ENCODE assay signal across 22 cellular contexts in the genomic region with DNA sequence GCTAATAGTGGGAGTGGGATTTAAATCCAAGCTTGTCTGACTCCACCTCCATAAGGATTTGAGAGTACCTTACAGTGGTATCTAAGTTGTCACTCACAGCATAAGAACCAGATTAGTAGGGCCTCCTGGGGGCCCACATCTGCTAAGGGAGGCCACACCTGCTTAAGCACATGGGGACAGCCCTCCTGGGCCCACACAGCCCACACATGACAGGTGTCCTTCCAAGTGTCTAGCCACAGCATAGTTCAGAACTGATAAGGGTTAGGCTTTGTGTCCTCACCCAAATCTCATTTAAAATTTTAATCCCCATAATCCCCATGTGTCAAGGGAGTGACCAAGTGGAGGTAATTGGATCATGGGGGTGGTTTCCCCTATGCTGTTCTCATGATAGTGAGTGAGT.
"Had no signal": no experiment of that assay in that cellular context is flagged by ENCODE, and none has a peak within 500 bp of the region (broad histone marks: within the 10 kb centered on the region; RNA-seq: fewer than 3 reads in every experiment).

No MANE protein-coding gene starts in this region.

- H3K4me1 ChIP-seq: breast epithelium, sigmoid colon, upper lobe of right lung had no signal

- H3K36me3 ChIP-seq: breast epithelium, heart left ventricle, sigmoid colon, suprapubic skin, upper lobe of right lung had no signal

- H3K4me3 Mint-ChIP-seq: activated naive CD8-positive, alpha-beta T cell; nephron had no signal

- H3K36me3 Mint-ChIP-seq: activated naive CD8-positive, alpha-beta T cell had no signal

- H3K27ac ChIP-seq: breast epithelium, heart left ventricle, sigmoid colon, suprapubic skin, upper lobe of right lung had no signal

- H3K27me3 ChIP-seq: breast epithelium, heart left ventricle, sigmoid colon, suprapubic skin had no signal

- DNase-seq: activated CD4-positive, alpha-beta T cell treated with anti-CD3 and anti-CD28 coated beads, Interleukin-2, amount 50 U/mL, for 48 hours; activated CD4-positive, CD25-positive, alpha-beta regulatory T cell treated with anti-CD3 and anti-CD28 coated beads, Interleukin-2, amount 50 U/mL, for 72 hours; activated gamma-delta T cell; activated T-cell treated with anti-CD3 and anti-CD28 coated beads, Interleukin-2, amount 50 U/mL, for 48 hours; amygdala; foreskin melanocyte; heart left ventricle; mammary epithelial cell; sigmoid colon; stimulated activated CD4-positive, alpha-beta T cell treated with anti-CD3 and anti-CD28 coated beads, Interleukin-4, amount 100 ng/mL, for 1 hour; stimulated activated CD8-positive, alpha-beta memory T cell treated with anti-CD3 and anti-CD28 coated beads, Interleukin-4, amount 100 ng/mL, for 48 hours; stimulated activated naive CD8-positive, alpha-beta T cell treated with anti-CD3 and anti-CD28 coated beads, Interleukin-15, Interleukin-2, amounts not matched to agents 100 U/mL and 50 U/mL, for 24 hours; T-helper 2 cell; upper lobe of right lung had no signal

- H3K27ac Mint-ChIP-seq: activated naive CD8-positive, alpha-beta T cell; nephron had no signal

- ATAC-seq: heart left ventricle; left lobe of liver; stimulated activated naive CD8-positive, alpha-beta T cell treated with anti-CD3 and anti-CD28 coated beads, Interleukin-15, Interleukin-2, amounts not matched to agents 100 U/mL and 50 U/mL, for 24 hours; upper lobe of right lung had no signal

- H3K4me3 ChIP-seq: breast epithelium, heart left ventricle, sigmoid colon, suprapubic skin, upper lobe of right lung had no signal

- FAIRE-seq: endometrium, islet of Langerhans, TTC549 had no signal

- H3K9me3 ChIP-seq: breast epithelium, heart left ventricle, sigmoid colon, suprapubic skin, upper lobe of right lung had no signal
